8 cellular contexts compared by ENCODE assay signal in genomic region chr7:32299133-32299702, GRCh38.
DNase-seq lines count a peak whose midpoint lies in the region; ATAC-seq lines count a peak whose summit lies in the region.

No MANE protein-coding gene starts in this region.

- H3K36me3 ChIP-seq in duodenal mucosa (ENCODE audit: control insufficient read depth in 1 of 2, insufficient read depth in 2 of 2, low read length in 2 of 2) (no peaks in the 10 kb centered on the region), mesodermal cell (ENCODE audit: control insufficient read depth, insufficient read depth, low read length) (no peaks in the 10 kb centered on the region), urinary bladder (ENCODE audit: insufficient read depth) (no peaks in the 10 kb centered on the region)

- H3K4me1 ChIP-seq in duodenal mucosa (ENCODE audit: control insufficient read depth in 1 of 2, insufficient read depth in 2 of 2, low read length in 2 of 2) = peaks cover 0 to 9% of the 10 kb centered on the region in 2 donors
- H3K4me1 ChIP-seq in mesodermal cell (ENCODE audit: control insufficient read depth, insufficient read depth, low read length, poor library complexity, severe bottlenecking) = peaks cover 5% of the 10 kb centered on the region
- H3K4me1 ChIP-seq in urinary bladder (ENCODE audit: insufficient read depth) = no peaks in the 10 kb centered on the region

- H3K9me3 ChIP-seq in duodenal mucosa (ENCODE audit: control insufficient read depth in 1 of 2, low read length in 2 of 2) (no peaks in the 10 kb centered on the region), mesodermal cell (ENCODE audit: control insufficient read depth, low read length) (no peaks in the 10 kb centered on the region)

- H3K27ac ChIP-seq in duodenal mucosa (ENCODE audit: low read depth, low read length) = no peak overlapping the region
- no peak overlapping the region for H3K27ac ChIP-seq in mesodermal cell (ENCODE audit: low read depth, low read length, severe bottlenecking)
- H3K27ac ChIP-seq in urinary bladder (ENCODE audit: low read depth) = no peak overlapping the region

- peaks cover 12% of the 10 kb centered on the region for H3K4me1 Mint-ChIP-seq in activated T-cell treated with anti-CD3 and anti-CD28 coated beads, Interleukin-2, amount 50 U/mL, for 72 hours (ENCODE audit: low read depth)

- no peak overlapping the region for H3K27ac Mint-ChIP-seq in activated T-cell treated with anti-CD3 and anti-CD28 coated beads, Interleukin-2, amount 50 U/mL, for 72 hours

- peak overlapping the region; percentile 51 to 73 for H3K4me3 Mint-ChIP-seq in activated T-cell treated with anti-CD3 and anti-CD28 coated beads, Interleukin-2, amount 50 U/mL, for 72 hours

- peaks cover 25 to 32% of the 10 kb centered on the region in 2 donors for H3K27me3 ChIP-seq in duodenal mucosa (ENCODE audit: control insufficient read depth in 1 of 2, insufficient read depth in 2 of 2, low read length in 2 of 2)

- peak overlapping the region; percentile 35 to 53 for H3K4me3 ChIP-seq in duodenal mucosa (ENCODE audit: low read depth in 1 of 2, low read length in 2 of 2)
- peak overlapping the region; percentile 50 for H3K4me3 ChIP-seq in mesodermal cell (ENCODE audit: extremely low read depth, insufficient read depth, low read length, poor library complexity, severe bottlenecking)
- H3K4me3 ChIP-seq in urinary bladder (ENCODE audit: low read depth, low read length) = peak overlapping the region; percentile 36

- no peak for ATAC-seq in activated T-cell treated with anti-CD3 and anti-CD28 coated beads, Interleukin-2, amount 50 U/mL, for 72 hours (replicated peaks in 1 of 2)
- ATAC-seq in GM21825 (IDR thresholded peaks at IDR 0.05; ENCODE audit: unreplicated experiment) (no peak), GM18907 (IDR thresholded peaks at IDR 0.05; ENCODE audit: unreplicated experiment) (no peak)

- H3K36me3 Mint-ChIP-seq in activated T-cell treated with anti-CD3 and anti-CD28 coated beads, Interleukin-2, amount 50 U/mL, for 72 hours (ENCODE audit: insufficient read depth in 2 of 2) = peaks cover 3% of the 10 kb centered on the region in 2 donors

- H3K9me3 Mint-ChIP-seq in activated T-cell treated with anti-CD3 and anti-CD28 coated beads, Interleukin-2, amount 50 U/mL, for 72 hours = no peaks in the 10 kb centered on the region

- 20 to 32% methylated on average over 10 to 14 of the region's 17 CpGs for WGBS in mesodermal cell (ENCODE audit: insufficient coverage in 2 of 2), 2 experiments
- WGBS in urinary bladder = 25% methylated on average over 17 of the region's 17 CpGs

- H3K9ac ChIP-seq in duodenal mucosa (ENCODE audit: low read depth in 1 of 2, low read length in 2 of 2) = no peak overlapping the region

- H3K27me3 Mint-ChIP-seq in activated T-cell treated with anti-CD3 and anti-CD28 coated beads, Interleukin-2, amount 50 U/mL, for 72 hours (ENCODE audit: low read depth) = peaks cover 72% of the 10 kb centered on the region

- no peak for DNase-seq in activated T-cell treated with anti-CD3 and anti-CD28 coated beads, Interleukin-2, amount 50 U/mL, for 72 hours
- DNase-seq in activated T-cell treated with anti-CD3 and anti-CD28 coated beads for 4 hours = no peak
- DNase-seq in AG08396 (ENCODE audit: low spot score) = no peak
